In genomic region chr5:84535281-84535680, GRCh38 we compare ENCODE assay signal across 18 cellular contexts.
DNase-seq lines count a peak whose midpoint lies in the region; ATAC-seq, FAIRE-seq and TF ChIP-seq lines count a peak whose summit lies in the region.
"Had no signal": no experiment of that assay in that cellular context is flagged by ENCODE, and none has a peak within 500 bp of the region (broad histone marks: within the 10 kb centered on the region; RNA-seq: fewer than 3 reads in every experiment).

No MANE protein-coding gene starts in this region.

- H3K4me3 ChIP-seq in IMR-90 (ENCODE audit: insufficient read depth, low read depth, low read length) (no peak overlapping the region), astrocyte (ENCODE audit: insufficient read depth, low read depth, low read length) (no peak overlapping the region), fibroblast of lung (replicated peaks in 1 of 4; ENCODE audit: control extremely low read depth in 1 of 4, insufficient read depth in 1 of 4, low read depth in 3 of 4, low read length in 4 of 4) (no peak overlapping the region), testis (no peak overlapping the region)
- H3K4me3 ChIP-seq: GM12878, GM23338 had no signal

- in situ Hi-C loops in IMR-90 (cut with MboI; ENCODE audit: low sequenced_read_pairs): no loop called here

- no peak overlapping the region for H2AFZ ChIP-seq in IMR-90 (replicated peaks; ENCODE audit: low read length, poor library complexity)
- no peak overlapping the region for H2AFZ ChIP-seq in astrocyte (ENCODE audit: low read depth, low read length)
- no peak overlapping the region for H2AFZ ChIP-seq in fibroblast of lung (ENCODE audit: low read length)
- H2AFZ ChIP-seq: GM23338 had no signal

- WGBS in IMR-90 (ENCODE audit: extremely low coverage in 2 of 2, insufficient read length in 1 of 2), 2 experiments: no CpG with 5 or more reads among the region's 3 CpGs
- 86 to 93% methylated on average over 3 of the region's 3 CpGs for WGBS in testis, 2 donors

- CTCF ChIA-PET in IMR-90 (lab: Yijun Ruan, JAX): no interaction called here

- no peak overlapping the region for H2BK20ac ChIP-seq in IMR-90 (ENCODE audit: low read depth, low read length)

- ATAC-seq in IMR-90 (ENCODE audit: low read depth): peak; percentile 75
- no peak for ATAC-seq in HG02885 (IDR thresholded peaks at IDR 0.05; ENCODE audit: poor library complexity, unreplicated experiment)
- ATAC-seq: GM12878, GM23338 had no signal

- no peaks in the 10 kb centered on the region for H4K20me1 ChIP-seq in IMR-90 (ENCODE audit: insufficient read depth, low read length)
- no peaks in the 10 kb centered on the region for H4K20me1 ChIP-seq in astrocyte (ENCODE audit: insufficient read depth, low read length)
- H4K20me1 ChIP-seq in fibroblast of lung (ENCODE audit: control insufficient read depth, extremely low read depth, insufficient read depth, low read length): no peaks in the 10 kb centered on the region

- intact Hi-C loops in IMR-90 (cut with micrococcal nuclease) (no loop called here), testis (cut with DNase I; ENCODE audit: low total_unique reads) (no loop called here)

- no TSS peak for BruUV-seq in IMR-90 (replicated peaks; lab: Mats Ljungman, UMichigan)

- H2AK9ac ChIP-seq in IMR-90 (replicated peaks; ENCODE audit: low read depth, low read length, poor library complexity): no peak overlapping the region

- H3K4me2 ChIP-seq in IMR-90 (ENCODE audit: low read depth, low read length): no peak overlapping the region
- H3K4me2 ChIP-seq in astrocyte (ENCODE audit: low read length): no peak overlapping the region
- no peak overlapping the region for H3K4me2 ChIP-seq in fibroblast of lung (ENCODE audit: extremely low read depth, insufficient read depth, low read length)
- H3K4me2 ChIP-seq: GM23338 had no signal

- H4K8ac ChIP-seq in IMR-90 (ENCODE audit: low read depth in 2 of 2, low read length in 2 of 2): no peak overlapping the region

- no peak overlapping the region for H3K14ac ChIP-seq in IMR-90 (replicated peaks; ENCODE audit: low read depth, low read length)

- H3K4me1 ChIP-seq in IMR-90 (ENCODE audit: control insufficient read depth, insufficient read depth, low read length) (0 out of 2 replicates have a peak, but pooled peaks cover 2% of the 10 kb centered on the region), astrocyte (ENCODE audit: insufficient read depth, low read length) (no peaks in the 10 kb centered on the region), fibroblast of lung (ENCODE audit: control insufficient read depth, extremely low read depth, insufficient read depth, low read length) (no peaks in the 10 kb centered on the region), testis (no peaks in the 10 kb centered on the region)

- H3K36me3 Mint-ChIP-seq in astrocyte (ENCODE audit: low read depth, unreplicated experiment): peaks cover 4% of the 10 kb centered on the region
- H3K36me3 Mint-ChIP-seq: IgD-negative memory B cell had no signal

- H3K4me3 Mint-ChIP-seq in astrocyte (ENCODE audit: unreplicated experiment): no peak overlapping the region
- H3K4me3 Mint-ChIP-seq: B cell; CD4-positive, alpha-beta T cell; GM23338; IgD-negative memory B cell had no signal

- H3K79me2 ChIP-seq in astrocyte (ENCODE audit: insufficient read depth, low read length) (no peaks in the 10 kb centered on the region), fibroblast of lung (ENCODE audit: control insufficient read depth, insufficient read depth, low read length) (no peaks in the 10 kb centered on the region)

- no peak overlapping the region for H3K9ac ChIP-seq in IMR-90 (ENCODE audit: low read depth, low read length)
- H3K9ac ChIP-seq in astrocyte (ENCODE audit: low read length): no peak overlapping the region
- no peak overlapping the region for H3K9ac ChIP-seq in fibroblast of lung (ENCODE audit: insufficient read depth, low read length)

- FAIRE-seq in astrocyte (lab: Jason Lieb, UNC): no peak
- FAIRE-seq: GM12878, GM18507 had no signal

- H4K91ac ChIP-seq in IMR-90 (ENCODE audit: insufficient read depth, low read depth, low read length): no peak overlapping the region

- H3K4ac ChIP-seq in IMR-90 (ENCODE audit: low read depth, low read length): no peak overlapping the region

- H3K9me3 Mint-ChIP-seq in astrocyte (ENCODE audit: unreplicated experiment): peaks cover 5% of the 10 kb centered on the region
- H3K9me3 Mint-ChIP-seq: CD4-positive, alpha-beta T cell had no signal

- H3K18ac ChIP-seq in IMR-90 (ENCODE audit: low read depth, low read length): no peak overlapping the region

- POLR2A ChIA-PET in IMR-90 (lab: Charles Lee; ENCODE audit: unreplicated experiment): no interaction called here

- no peaks in the 10 kb centered on the region for H3K27me3 Mint-ChIP-seq in astrocyte (ENCODE audit: low read depth, unreplicated experiment)
- H3K27me3 Mint-ChIP-seq: B cell; CD4-positive, alpha-beta T cell; IgD-negative memory B cell had no signal

- H2BK15ac ChIP-seq in IMR-90 (ENCODE audit: low read depth, low read length): no peak overlapping the region

- no peaks in the 10 kb centered on the region for H3K79me1 ChIP-seq in IMR-90 (ENCODE audit: low read depth in 1 of 2, low read length in 2 of 2)

- H3K36me3 ChIP-seq in IMR-90 (ENCODE audit: control insufficient read depth, insufficient read depth, low read length) (no peaks in the 10 kb centered on the region), astrocyte (ENCODE audit: insufficient read depth, low read length) (no peaks in the 10 kb centered on the region), fibroblast of lung (ENCODE audit: control insufficient read depth, insufficient read depth, low read length) (no peaks in the 10 kb centered on the region), testis (ENCODE audit: low read depth, missing control alignments) (no peaks in the 10 kb centered on the region)

- no peak overlapping the region for H4K5ac ChIP-seq in IMR-90 (ENCODE audit: low read depth, low read length)

- no peak overlapping the region for H3K56ac ChIP-seq in IMR-90 (ENCODE audit: extremely low read depth, insufficient read depth, low read length)

- H3K27ac ChIP-seq in IMR-90 (ENCODE audit: insufficient read depth, low read length): no peak overlapping the region
- H3K27ac ChIP-seq in astrocyte (ENCODE audit: low read depth, low read length): no peak overlapping the region
- H3K27ac ChIP-seq in fibroblast of lung (ENCODE audit: insufficient read depth, low read length): no peak overlapping the region
- H3K27ac ChIP-seq in testis: no peak overlapping the region

- H3K27ac Mint-ChIP-seq in astrocyte (ENCODE audit: unreplicated experiment): no peak overlapping the region
- H3K27ac Mint-ChIP-seq: B cell; CD4-positive, alpha-beta T cell; GM23338; IgD-negative memory B cell had no signal

- H3K27me3 ChIP-seq in IMR-90 (ENCODE audit: control insufficient read depth, insufficient read depth, low read length) (no peaks in the 10 kb centered on the region), astrocyte (ENCODE audit: insufficient read depth, low read length) (no peaks in the 10 kb centered on the region), fibroblast of lung (ENCODE audit: control insufficient read depth, insufficient read depth, low read length) (no peaks in the 10 kb centered on the region), testis (no peaks in the 10 kb centered on the region)

- H3K4me1 Mint-ChIP-seq in astrocyte (ENCODE audit: low read depth, unreplicated experiment): no peaks in the 10 kb centered on the region
- H3K4me1 Mint-ChIP-seq: B cell, IgD-negative memory B cell had no signal

- TF ChIP-seq CTCF in IMR-90 (conservative IDR thresholded peaks at IDR 0.05; ENCODE audit: low read depth, low read length) (no peak), astrocyte (IDR thresholded peaks at IDR 0.05; ENCODE audit: insufficient read depth, low read depth, low read length) (no peak), fibroblast of lung (conservative IDR thresholded peaks at IDR 0.05 in 1 of 2, IDR thresholded peaks at IDR 0.05 in 1 of 2; ENCODE audit: low read depth in 1 of 2, low read length in 2 of 2) (no peak), testis (IDR thresholded peaks at IDR 0.05) (no peak)

- DNase-seq in IMR-90: peak; percentile 65
- peak; percentile 6 for DNase-seq in astrocyte (ENCODE audit: low read depth)
- DNase-seq in fibroblast of lung (ENCODE audit: low read depth in 2 of 2): peak; percentile 21 to 25
- DNase-seq in testis: no peak
- DNase-seq in NCI-H1105 (lab: John Stamatoyannopoulos, UW): no peak
- DNase-seq in LoVo (ENCODE audit: low spot score): no peak
- DNase-seq: ACHN; C1 segment of cervical spinal cord; Calu3; CD4-positive, alpha-beta T cell; DMS 273 treated with DMSO at 0.1 percent for 48 hours; H7 had no signal

- H2BK120ac ChIP-seq in IMR-90 (ENCODE audit: low read depth, low read length): peak overlapping the region; percentile 32

- TF ChIP-seq RAD21 in IMR-90 (IDR thresholded peaks at IDR 0.05; ENCODE audit: low read length): no peak

- no peaks in the 10 kb centered on the region for H3K9me1 ChIP-seq in IMR-90 (ENCODE audit: insufficient read depth, low read length)

- dilution Hi-C loops in IMR-90 (cut with HindIII; ENCODE audit: low sequenced_read_pairs, unreplicated experiment): no loop called here

- TF ChIP-seq POLR2A in IMR-90 (IDR thresholded peaks at IDR 0.05; ENCODE audit: low read depth, low read length): no peak
- no peak for TF ChIP-seq POLR2A in testis (IDR thresholded peaks at IDR 0.05)

- H3K9me3 ChIP-seq in IMR-90 (ENCODE audit: control insufficient read depth, insufficient read depth, low read length) (peaks cover 2% of the 10 kb centered on the region; the same call in 1 of the 2 replicates), astrocyte (ENCODE audit: insufficient read depth, low read depth, low read length) (peaks cover 3% of the 10 kb centered on the region), fibroblast of lung (ENCODE audit: control insufficient read depth, insufficient read depth, low read depth, low read length) (no peaks in the 10 kb centered on the region), testis (no peaks in the 10 kb centered on the region)

- H2BK5ac ChIP-seq in IMR-90 (ENCODE audit: low read depth, low read length, poor library complexity, severe bottlenecking): no peak overlapping the region

- no peak overlapping the region for H3K23ac ChIP-seq in IMR-90 (ENCODE audit: low read depth, low read length)

- no peak overlapping the region for H2AK5ac ChIP-seq in IMR-90 (ENCODE audit: low read depth, low read length)

TF ChIP-seq in IMR-90, 13 proteins besides CTCF, POLR2A, EP300 and RAD21 (continues in another document):
- TF ChIP-seq MXI1 (IDR thresholded peaks at IDR 0.05; ENCODE audit: borderline replicate concordance, low read depth, low read length): no peak
- no peak for TF ChIP-seq CHD1 (IDR thresholded peaks at IDR 0.05; ENCODE audit: low read depth, low read length)
- TF ChIP-seq SMC3 (IDR thresholded peaks at IDR 0.05; ENCODE audit: low read depth, low read length): no peak
- no peak for TF ChIP-seq MAZ (IDR thresholded peaks at IDR 0.05; ENCODE audit: borderline replicate concordance, low read depth, low read length)
- TF ChIP-seq RCOR1 (IDR thresholded peaks at IDR 0.05; ENCODE audit: insufficient replicate concordance, low read length): no peak
- no peak for TF ChIP-seq CEBPB (IDR thresholded peaks at IDR 0.05; ENCODE audit: low read depth, low read length)

Comparison
In these comparisons a context has a peak if more than half of its experiments do, and no peak if none do; other contexts are left out.
1. DNase-seq: peak in IMR-90 (single experiment), astrocyte (single experiment) and fibroblast of lung (2 of 2); none in testis (single experiment), NCI-H1105 (single experiment) and LoVo (single experiment).